In the genomic region with DNA sequence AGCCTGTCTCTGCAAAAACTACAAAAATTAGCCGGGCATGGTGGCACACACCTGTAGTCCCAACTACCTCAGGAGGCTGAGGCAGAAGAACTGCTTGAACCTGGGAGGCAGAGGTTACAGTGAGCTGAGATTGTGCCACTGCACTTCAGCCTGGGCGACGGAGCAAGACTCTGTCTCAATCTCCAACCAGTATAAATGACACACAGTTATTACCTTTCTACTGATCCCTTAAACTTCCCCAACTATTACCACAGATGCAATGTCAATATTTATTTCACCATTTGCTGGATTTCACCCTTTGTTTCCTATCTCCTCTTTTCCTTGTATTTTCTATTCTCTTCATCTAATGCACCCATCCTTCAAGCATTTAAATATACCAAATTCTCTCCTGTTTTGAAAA, we compare ENCODE assay signal across 24 cellular contexts.
"Had no signal": no experiment of that assay in that cellular context is flagged by ENCODE, and none has a peak within 500 bp of the region (broad histone marks: within the 10 kb centered on the region; RNA-seq: fewer than 3 reads in every experiment).

No MANE protein-coding gene starts in this region.

- H3K4me1 Mint-ChIP-seq: stimulated activated effector memory CD8-positive, alpha-beta T cell treated with anti-CD3 and anti-CD28 coated beads, Interleukin-12 subunit alpha, Interleukin-12 subunit beta, amount 100 ng/mL, for 72 hours; stimulated activated memory B cell treated with anti-CD40 and anti-IgM and Interleukin-4, amounts not matched to agents 10 μg/mL and 1 μg/mL and 100 μg/mL, for 72 hours; stimulated activated naive B cell treated with anti-CD40 and anti-IgM and Interleukin-4, amounts not matched to agents 10 μg/mL and 1 μg/mL and 100 μg/mL, for 72 hours; stimulated activated naive CD8-positive, alpha-beta T cell treated with anti-CD3 and anti-CD28 coated beads, Interleukin-15, amount 100 ng/mL, for 72 hours had no signal

- ATAC-seq: stimulated activated effector memory CD8-positive, alpha-beta T cell treated with anti-CD3 and anti-CD28 coated beads, Interleukin-12 subunit alpha, Interleukin-12 subunit beta, amount 100 ng/mL, for 72 hours; stimulated activated memory B cell treated with anti-CD40 and anti-IgM and Interleukin-4, amounts not matched to agents 10 μg/mL and 1 μg/mL and 100 μg/mL, for 72 hours; stimulated activated naive B cell treated with anti-CD40 and anti-IgM and Interleukin-4, amounts not matched to agents 10 μg/mL and 1 μg/mL and 100 μg/mL, for 72 hours; stimulated activated naive CD8-positive, alpha-beta T cell treated with anti-CD3 and anti-CD28 coated beads, Interleukin-15, amount 100 ng/mL, for 72 hours; stimulated activated naive CD8-positive, alpha-beta T cell treated with anti-CD3 and anti-CD28 coated beads, Interleukin-15, Interleukin-2, amounts not matched to agents 100 U/mL and 50 U/mL, for 24 hours; upper lobe of right lung had no signal

- DNase-seq: stimulated activated CD4-positive, alpha-beta T cell treated with anti-CD3 and anti-CD28 coated beads, Interleukin-2, amount 100 ng/mL, for 48 hours; stimulated activated CD4-positive, alpha-beta T cell treated with anti-CD3 and anti-CD28 coated beads, Interleukin-4, amount 100 ng/mL, for 1 hour; stimulated activated CD4-positive, alpha-beta T cell treated with anti-CD3 and anti-CD28 coated beads, Interleukin-4, amount 100 ng/mL, for 24 hours; stimulated activated CD4-positive, alpha-beta T cell treated with anti-CD3 and anti-CD28 coated beads, Interleukin-4, amount 100 ng/mL, for 4 hours; stimulated activated CD8-positive, alpha-beta memory T cell treated with anti-CD3 and anti-CD28 coated beads, Interleukin-4, amount 100 ng/mL, for 48 hours; stimulated activated naive B cell treated with anti-CD40 and anti-IgM and Interleukin-4, amounts not matched to agents 10 μg/mL and 1 μg/mL and 100 μg/mL, for 72 hours; stimulated activated naive CD4-positive, alpha-beta T cell; stimulated activated naive CD4-positive, alpha-beta T cell treated with Interleukin-2 at 50 U/mL for 16 hours; stimulated activated naive CD8-positive, alpha-beta T cell treated with anti-CD3 and anti-CD28 coated beads, Interleukin-15, amount 100 ng/mL, for 72 hours; stimulated activated naive CD8-positive, alpha-beta T cell treated with anti-CD3 and anti-CD28 coated beads, Interleukin-15, Interleukin-2, amounts not matched to agents 100 U/mL and 50 U/mL, for 24 hours; stomach; substantia nigra; testis; thyroid gland; tibial artery; transverse colon; trophoblast cell; upper lobe of left lung; upper lobe of right lung; uterus had no signal

- H3K9me3 Mint-ChIP-seq: stimulated activated memory B cell treated with anti-CD40 and anti-IgM and Interleukin-4, amounts not matched to agents 10 μg/mL and 1 μg/mL and 100 μg/mL, for 72 hours; stimulated activated naive CD8-positive, alpha-beta T cell treated with anti-CD3 and anti-CD28 coated beads, Interleukin-15, amount 100 ng/mL, for 72 hours; stimulated activated naive CD8-positive, alpha-beta T cell treated with anti-CD3 and anti-CD28 coated beads, Interleukin-15, Interleukin-2, amounts not matched to agents 100 ng/mL and 50 ng/mL, for 24 hours; type B pancreatic cell had no signal

- H3K27me3 Mint-ChIP-seq: stimulated activated memory B cell treated with anti-CD40 and anti-IgM and Interleukin-4, amounts not matched to agents 10 μg/mL and 1 μg/mL and 100 μg/mL, for 72 hours; stimulated activated naive B cell treated with anti-CD40 and anti-IgM and Interleukin-4, amounts not matched to agents 10 μg/mL and 1 μg/mL and 100 μg/mL, for 72 hours; stimulated activated naive CD8-positive, alpha-beta T cell treated with anti-CD3 and anti-CD28 coated beads, Interleukin-15, amount 100 ng/mL, for 72 hours; type B pancreatic cell had no signal

- H3K27ac Mint-ChIP-seq: stimulated activated effector memory CD8-positive, alpha-beta T cell treated with anti-CD3 and anti-CD28 coated beads, Interleukin-12 subunit alpha, Interleukin-12 subunit beta, amount 100 ng/mL, for 72 hours; stimulated activated memory B cell treated with anti-CD40 and anti-IgM and Interleukin-4, amounts not matched to agents 10 μg/mL and 1 μg/mL and 100 μg/mL, for 72 hours; stimulated activated naive B cell treated with anti-CD40 and anti-IgM and Interleukin-4, amounts not matched to agents 10 μg/mL and 1 μg/mL and 100 μg/mL, for 72 hours; stimulated activated naive CD8-positive, alpha-beta T cell treated with anti-CD3 and anti-CD28 coated beads, Interleukin-15, amount 100 ng/mL, for 72 hours; stimulated activated naive CD8-positive, alpha-beta T cell treated with anti-CD3 and anti-CD28 coated beads, Interleukin-15, Interleukin-2, amounts not matched to agents 100 ng/mL and 50 ng/mL, for 24 hours; type B pancreatic cell had no signal

- H3K36me3 Mint-ChIP-seq: stimulated activated effector memory CD8-positive, alpha-beta T cell treated with anti-CD3 and anti-CD28 coated beads, Interleukin-12 subunit alpha, Interleukin-12 subunit beta, amount 100 ng/mL, for 72 hours; stimulated activated memory B cell treated with anti-CD40 and anti-IgM and Interleukin-4, amounts not matched to agents 10 μg/mL and 1 μg/mL and 100 μg/mL, for 72 hours; stimulated activated naive B cell treated with anti-CD40 and anti-IgM and Interleukin-4, amounts not matched to agents 10 μg/mL and 1 μg/mL and 100 μg/mL, for 72 hours; type B pancreatic cell had no signal

- H3K4me3 Mint-ChIP-seq: stimulated activated effector memory CD8-positive, alpha-beta T cell treated with anti-CD3 and anti-CD28 coated beads, Interleukin-12 subunit alpha, Interleukin-12 subunit beta, amount 100 ng/mL, for 72 hours; stimulated activated memory B cell treated with anti-CD40 and anti-IgM and Interleukin-4, amounts not matched to agents 10 μg/mL and 1 μg/mL and 100 μg/mL, for 72 hours; stimulated activated naive B cell treated with anti-CD40 and anti-IgM and Interleukin-4, amounts not matched to agents 10 μg/mL and 1 μg/mL and 100 μg/mL, for 72 hours; stimulated activated naive CD8-positive, alpha-beta T cell treated with anti-CD3 and anti-CD28 coated beads, Interleukin-15, amount 100 ng/mL, for 72 hours; stimulated activated naive CD8-positive, alpha-beta T cell treated with anti-CD3 and anti-CD28 coated beads, Interleukin-15, Interleukin-2, amounts not matched to agents 100 ng/mL and 50 ng/mL, for 24 hours; type B pancreatic cell had no signal
